26 cellular contexts compared by ENCODE assay signal in the genomic region with DNA sequence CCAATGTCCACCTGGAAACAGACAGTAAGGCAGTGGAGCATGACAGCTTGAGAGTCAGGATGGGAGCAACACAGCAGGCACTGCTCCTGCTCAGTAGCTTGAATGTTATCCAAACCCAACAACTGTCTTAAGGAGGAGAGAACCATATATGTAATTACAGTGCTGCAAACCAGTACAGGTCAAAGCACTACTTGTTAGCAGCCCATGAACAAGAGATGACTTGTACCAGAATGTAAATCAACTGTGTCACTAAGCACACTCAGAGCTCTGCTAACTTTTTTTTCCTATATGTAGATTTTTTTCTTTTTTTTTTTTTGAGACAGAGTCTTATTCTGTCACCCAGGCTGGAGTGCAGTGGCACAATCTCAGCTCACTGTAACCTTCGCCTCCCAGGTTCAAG.
"Had no signal": no experiment of that assay in that cellular context is flagged by ENCODE, and none has a peak within 500 bp of the region (broad histone marks: within the 10 kb centered on the region; RNA-seq: fewer than 3 reads in every experiment).

No MANE protein-coding gene starts in this region.

- H3K9me3 ChIP-seq: SJCRH30 had no signal

- H3K36me3 ChIP-seq: cardiac muscle cell, SJCRH30, WERI-Rb-1 had no signal

- H3K4me3 ChIP-seq: cardiac muscle cell, K562, SJCRH30, SK-N-MC had no signal

- H3K4me1 ChIP-seq: SJCRH30 had no signal

- ATAC-seq: activated CD8-positive, alpha-beta T cell treated with anti-CD3 and anti-CD28 coated beads, Interleukin-2, amount 10 ng/mL, durations not matched to agents 7 days and 5 days; activated naive CD8-positive, alpha-beta T cell treated with anti-CD3 and anti-CD28 coated beads, Interleukin-2, amount 50 U/mL, for 24 hours; activated T-cell treated with anti-CD3 and anti-CD28 coated beads, Interleukin-2, amount 50 U/mL, for 4 hours; K562; Panc1 had no signal

- H3K27me3 ChIP-seq: cardiac muscle cell, SJCRH30 had no signal

- DNase-seq: activated CD4-positive, alpha-beta T cell treated with anti-CD3 and anti-CD28 coated beads for 1 hour; activated CD4-positive, alpha-beta T cell treated with anti-CD3 and anti-CD28 coated beads, Interleukin-2, amount 10 ng/mL, durations not matched to agents 7 days and 5 days; activated CD4-positive, alpha-beta T cell treated with anti-CD3 and anti-CD28 coated beads, Interleukin-2, amount 50 U/mL, for 48 hours; activated CD4-positive, CD25-positive, alpha-beta regulatory T cell; activated CD8-positive, alpha-beta T cell treated with anti-CD3 and anti-CD28 coated beads, Interleukin-2, amount 10 ng/mL, durations not matched to agents 7 days and 5 days; activated effector memory CD4-positive, alpha-beta T cell treated with Interleukin-2 at 50 U/mL for 16 hours; activated naive CD4-positive, alpha-beta T cell treated with anti-CD3 and anti-CD28 coated beads, Interleukin-2, amount 10 ng/mL, durations not matched to agents 7 days and 5 days; activated naive CD8-positive, alpha-beta T cell treated with anti-CD3 and anti-CD28 coated beads, Interleukin-2, amount 50 U/mL, for 24 hours; activated T-cell treated with anti-CD3 and anti-CD28 coated beads, Interleukin-2, amount 50 U/mL, for 4 hours; anterior cingulate cortex; IMR-90; NCI-H1092 treated with DMSO at 0.1 percent for 48 hours; NCI-H146; NCI-H187; NCI-H2081; NCI-H510A; NCI-H526; NCI-H774; SHP77; SJCRH30; T1000; WERI-Rb-1 had no signal

- H3K27ac ChIP-seq: cardiac muscle cell, SJCRH30, SK-N-MC, WERI-Rb-1 had no signal
